In genomic region chr13:109175666-109176065, GRCh38 we compare ENCODE assay signal across 37 cellular contexts.
"Had no signal": no experiment of that assay in that cellular context is flagged by ENCODE, and none has a peak within 500 bp of the region (broad histone marks: within the 10 kb centered on the region; RNA-seq: fewer than 3 reads in every experiment).

No MANE protein-coding gene starts in this region.

- H3K27me3 ChIP-seq: adrenal gland, ascending aorta, body of pancreas, brain microvascular endothelial cell, breast epithelium, cardiac muscle cell had no signal

- H3K27ac Mint-ChIP-seq: activated naive CD4-positive, alpha-beta T cell treated with anti-CD3 and anti-CD28 coated beads for 36 hours; activated naive CD4-positive, alpha-beta T cell treated with anti-CD3 and anti-CD28 coated beads, Interleukin-2, amount 10 ng/mL, durations not matched to agents 7 days and 5 days; activated naive CD4-positive, alpha-beta T cell treated with anti-CD3 and anti-CD28 coated beads, Interleukin-2, amount 50 U/mL, for 24 hours; activated naive CD4-positive, alpha-beta T cell treated with anti-CD3 and anti-CD28 coated beads, Interleukin-2, amount 50 U/mL, for 72 hours; activated naive CD8-positive, alpha-beta T cell; activated naive CD8-positive, alpha-beta T cell treated with anti-CD3 and anti-CD28 coated beads for 36 hours; activated naive CD8-positive, alpha-beta T cell treated with anti-CD3 and anti-CD28 coated beads, Interleukin-2, amount 10 ng/mL, durations not matched to agents 7 days and 5 days; activated naive CD8-positive, alpha-beta T cell treated with anti-CD3 and anti-CD28 coated beads, Interleukin-2, amount 50 U/mL, for 24 hours; activated T-cell treated with anti-CD3 and anti-CD28 coated beads, Interleukin-2, amount 50 U/mL, for 24 hours; activated T-cell treated with anti-CD3 and anti-CD28 coated beads, Interleukin-2, amount 50 U/mL, for 72 hours; activated T-helper 1 cell treated with anti-CD3 and anti-CD28 coated beads, Interleukin-12 subunit alpha, Interleukin-12 subunit beta, Interleukin-2, Interleukin-4 antibody, amounts not matched to agents 30 ng/mL and 10 ng/mL and 1 ng/mL, durations not matched to agents 14 hours and 24 hours and 36 hours; activated T-helper 17 cell treated with anti-CD3 and anti-CD28 coated beads, Interleukin-2, amount 50 U/mL, for 72 hours; activated T-helper 2 cell treated with anti-CD3 and anti-CD28 coated beads, Interferon-gamma antibody, Interleukin-2, Interleukin-4, amounts not matched to agents 10 μg/mL and 5 μg/mL and 100 μg/mL, durations not matched to agents 14 hours and 24 hours and 36 hours; brain had no signal

- H3K27me3 Mint-ChIP-seq: activated naive CD4-positive, alpha-beta T cell treated with anti-CD3 and anti-CD28 coated beads, Interleukin-2, amount 10 ng/mL, durations not matched to agents 7 days and 5 days; activated naive CD4-positive, alpha-beta T cell treated with anti-CD3 and anti-CD28 coated beads, Interleukin-2, amount 50 U/mL, for 24 hours; activated naive CD8-positive, alpha-beta T cell treated with anti-CD3 and anti-CD28 coated beads, Interleukin-2, amount 10 ng/mL, durations not matched to agents 7 days and 5 days; activated T-cell treated with anti-CD3 and anti-CD28 coated beads, Interleukin-2, amount 50 U/mL, for 24 hours; activated T-helper 17 cell treated with anti-CD3 and anti-CD28 coated beads, Interleukin-2, amount 50 U/mL, for 72 hours; central memory CD8-positive, alpha-beta T cell had no signal

- H3K9me3 ChIP-seq: adrenal gland, ascending aorta, body of pancreas, breast epithelium had no signal

- H3K4me1 Mint-ChIP-seq: activated naive CD4-positive, alpha-beta T cell treated with anti-CD3 and anti-CD28 coated beads, Interleukin-2, amount 10 ng/mL, durations not matched to agents 7 days and 5 days; activated naive CD4-positive, alpha-beta T cell treated with anti-CD3 and anti-CD28 coated beads, Interleukin-2, amount 50 U/mL, for 24 hours; activated naive CD8-positive, alpha-beta T cell treated with anti-CD3 and anti-CD28 coated beads for 36 hours; activated naive CD8-positive, alpha-beta T cell treated with anti-CD3 and anti-CD28 coated beads, Interleukin-2, amount 10 ng/mL, durations not matched to agents 7 days and 5 days; activated naive CD8-positive, alpha-beta T cell treated with anti-CD3 and anti-CD28 coated beads, Interleukin-2, amount 50 U/mL, for 24 hours; activated T-helper 17 cell treated with anti-CD3 and anti-CD28 coated beads, Interleukin-2, amount 50 U/mL, for 72 hours; central memory CD8-positive, alpha-beta T cell had no signal

- DNase-seq: activated effector memory CD4-positive, alpha-beta T cell treated with anti-CD3 and anti-CD28 coated beads, Interleukin-2, amount 50 U/mL, for 16 hours; activated effector memory CD4-positive, alpha-beta T cell treated with Interleukin-2 at 50 U/mL for 16 hours; activated gamma-delta T cell; activated gamma-delta T cell treated with Interleukin-2 at 50 U/mL for 16 hours; activated naive CD4-positive, alpha-beta T cell; activated naive CD4-positive, alpha-beta T cell treated with anti-CD3 and anti-CD28 coated beads for 36 hours; activated naive CD4-positive, alpha-beta T cell treated with anti-CD3 and anti-CD28 coated beads, Interleukin-2, amount 10 ng/mL, durations not matched to agents 7 days and 5 days; activated naive CD4-positive, alpha-beta T cell treated with anti-CD3 and anti-CD28 coated beads, Interleukin-2, amount 50 U/mL, for 16 hours; activated naive CD4-positive, alpha-beta T cell treated with Interleukin-2 at 50 U/mL for 16 hours; activated naive CD8-positive, alpha-beta T cell treated with anti-CD3 and anti-CD28 coated beads for 36 hours; activated naive CD8-positive, alpha-beta T cell treated with anti-CD3 and anti-CD28 coated beads, Interleukin-2, amount 10 ng/mL, durations not matched to agents 7 days and 5 days; activated naive CD8-positive, alpha-beta T cell treated with anti-CD3 and anti-CD28 coated beads, Interleukin-2, amount 50 U/mL, for 24 hours; activated T-cell treated with anti-CD3 and anti-CD28 coated beads, Interleukin-2, amount 50 U/mL, for 1 hour; activated T-cell treated with anti-CD3 and anti-CD28 coated beads, Interleukin-2, amount 50 U/mL, for 24 hours; activated T-cell treated with anti-CD3 and anti-CD28 coated beads, Interleukin-2, amount 50 U/mL, for 4 hours; activated T-cell treated with anti-CD3 and anti-CD28 coated beads, Interleukin-2, amount 50 U/mL, for 48 hours; activated T-cell treated with anti-CD3 and anti-CD28 coated beads, Interleukin-2, amount 50 U/mL, for 72 hours; adrenal gland; amniotic stem cell; amygdala; anterior cingulate cortex; aorta; body of pancreas; brain microvascular endothelial cell; central memory CD4-positive, alpha-beta T cell; cerebellar nuclear complex had no signal

- H3K4me3 ChIP-seq: adrenal gland, ascending aorta, body of pancreas, breast epithelium, cardiac muscle cell had no signal

- H3K9me3 Mint-ChIP-seq: activated naive CD4-positive, alpha-beta T cell treated with anti-CD3 and anti-CD28 coated beads for 36 hours; activated naive CD4-positive, alpha-beta T cell treated with anti-CD3 and anti-CD28 coated beads, Interleukin-2, amount 10 ng/mL, durations not matched to agents 7 days and 5 days; activated naive CD4-positive, alpha-beta T cell treated with anti-CD3 and anti-CD28 coated beads, Interleukin-2, amount 50 U/mL, for 24 hours; activated naive CD4-positive, alpha-beta T cell treated with anti-CD3 and anti-CD28 coated beads, Interleukin-2, amount 50 U/mL, for 72 hours; activated naive CD8-positive, alpha-beta T cell treated with anti-CD3 and anti-CD28 coated beads for 36 hours; activated naive CD8-positive, alpha-beta T cell treated with anti-CD3 and anti-CD28 coated beads, Interleukin-2, amount 50 U/mL, for 24 hours; activated T-cell treated with anti-CD3 and anti-CD28 coated beads, Interleukin-2, amount 50 U/mL, for 24 hours; activated T-cell treated with anti-CD3 and anti-CD28 coated beads, Interleukin-2, amount 50 U/mL, for 4 hours; activated T-cell treated with anti-CD3 and anti-CD28 coated beads, Interleukin-2, amount 50 U/mL, for 72 hours; activated T-helper 1 cell treated with anti-CD3 and anti-CD28 coated beads, Interleukin-12 subunit alpha, Interleukin-12 subunit beta, Interleukin-2, Interleukin-4 antibody, amounts not matched to agents 30 ng/mL and 10 ng/mL and 1 ng/mL, durations not matched to agents 14 hours and 24 hours and 36 hours; activated T-helper 17 cell treated with anti-CD3 and anti-CD28 coated beads, Interleukin-2, amount 50 U/mL, for 72 hours; activated T-helper 2 cell treated with anti-CD3 and anti-CD28 coated beads, Interferon-gamma antibody, Interleukin-2, Interleukin-4, amounts not matched to agents 10 μg/mL and 5 μg/mL and 100 μg/mL, durations not matched to agents 14 hours and 24 hours and 36 hours had no signal

- H3K36me3 Mint-ChIP-seq: activated naive CD4-positive, alpha-beta T cell treated with anti-CD3 and anti-CD28 coated beads, Interleukin-2, amount 10 ng/mL, durations not matched to agents 7 days and 5 days; activated naive CD4-positive, alpha-beta T cell treated with anti-CD3 and anti-CD28 coated beads, Interleukin-2, amount 50 U/mL, for 24 hours; activated naive CD4-positive, alpha-beta T cell treated with anti-CD3 and anti-CD28 coated beads, Interleukin-2, amount 50 U/mL, for 72 hours; activated naive CD8-positive, alpha-beta T cell; activated naive CD8-positive, alpha-beta T cell treated with anti-CD3 and anti-CD28 coated beads for 36 hours; activated naive CD8-positive, alpha-beta T cell treated with anti-CD3 and anti-CD28 coated beads, Interleukin-2, amount 10 ng/mL, durations not matched to agents 7 days and 5 days; brain had no signal

- H3K36me3 ChIP-seq: adrenal gland, ascending aorta, brain microvascular endothelial cell, breast epithelium, cardiac muscle cell had no signal

- H3K4me1 ChIP-seq: adrenal gland, ascending aorta, body of pancreas, breast epithelium had no signal

- H3K4me3 Mint-ChIP-seq: activated naive CD4-positive, alpha-beta T cell treated with anti-CD3 and anti-CD28 coated beads for 36 hours; activated naive CD4-positive, alpha-beta T cell treated with anti-CD3 and anti-CD28 coated beads, Interleukin-2, amount 10 ng/mL, durations not matched to agents 7 days and 5 days; activated naive CD4-positive, alpha-beta T cell treated with anti-CD3 and anti-CD28 coated beads, Interleukin-2, amount 50 U/mL, for 24 hours; activated naive CD8-positive, alpha-beta T cell; activated naive CD8-positive, alpha-beta T cell treated with anti-CD3 and anti-CD28 coated beads for 36 hours; activated naive CD8-positive, alpha-beta T cell treated with anti-CD3 and anti-CD28 coated beads, Interleukin-2, amount 10 ng/mL, durations not matched to agents 7 days and 5 days; activated naive CD8-positive, alpha-beta T cell treated with anti-CD3 and anti-CD28 coated beads, Interleukin-2, amount 50 U/mL, for 24 hours; activated T-cell treated with anti-CD3 and anti-CD28 coated beads, Interleukin-2, amount 50 U/mL, for 24 hours; activated T-cell treated with anti-CD3 and anti-CD28 coated beads, Interleukin-2, amount 50 U/mL, for 4 hours; activated T-cell treated with anti-CD3 and anti-CD28 coated beads, Interleukin-2, amount 50 U/mL, for 72 hours; activated T-helper 1 cell treated with anti-CD3 and anti-CD28 coated beads, Interleukin-12 subunit alpha, Interleukin-12 subunit beta, Interleukin-2, Interleukin-4 antibody, amounts not matched to agents 30 ng/mL and 10 ng/mL and 1 ng/mL, durations not matched to agents 14 hours and 24 hours and 36 hours; activated T-helper 17 cell treated with anti-CD3 and anti-CD28 coated beads, Interleukin-2, amount 50 U/mL, for 72 hours; brain; central memory CD8-positive, alpha-beta T cell had no signal

- H3K27ac ChIP-seq: adrenal gland, ascending aorta, body of pancreas, brain microvascular endothelial cell, breast epithelium, cardiac muscle cell had no signal
